Comparison of ENCODE assay signal across 27 cellular contexts in the genomic region with DNA sequence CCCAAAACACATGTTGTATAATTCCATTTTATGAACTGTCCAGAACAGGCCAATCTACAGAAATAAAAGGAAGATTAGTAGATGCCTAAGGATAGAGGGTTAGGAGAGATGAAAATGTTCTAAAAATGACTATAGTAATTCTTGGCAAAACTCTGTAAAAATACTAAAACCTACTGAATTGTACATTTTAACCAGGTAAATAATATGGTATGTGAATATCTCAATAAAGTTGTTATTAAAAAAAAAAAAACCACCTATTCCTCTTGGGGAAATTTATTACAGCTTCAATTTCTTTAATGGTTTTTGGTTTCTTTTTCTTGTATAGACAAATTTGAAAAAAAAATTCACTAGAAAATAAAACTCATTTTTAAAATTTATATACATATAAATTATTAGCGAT.
"Had no signal": no experiment of that assay in that cellular context is flagged by ENCODE, and none has a peak within 500 bp of the region (broad histone marks: within the 10 kb centered on the region; RNA-seq: fewer than 3 reads in every experiment).

No MANE protein-coding gene starts in this region.

- DNase-seq: activated CD4-positive, alpha-beta T cell treated with anti-CD3 and anti-CD28 coated beads, Interleukin-2, amount 10 ng/mL, durations not matched to agents 24 days and 14 days; activated CD4-positive, alpha-beta T cell treated with anti-CD3 and anti-CD28 coated beads, Interleukin-2, amount 50 U/mL, for 4 hours; activated CD8-positive, alpha-beta T cell treated with anti-CD3 and anti-CD28 coated beads for 36 hours; activated gamma-delta T cell treated with Interleukin-2 at 50 U/mL for 16 hours; activated naive CD4-positive, alpha-beta T cell treated with anti-CD3 and anti-CD28 coated beads for 36 hours; activated T-cell treated with anti-CD3 and anti-CD28 coated beads, Interleukin-2, amount 50 U/mL, for 1 hour; adrenal gland; body of pancreas; central memory CD4-positive, alpha-beta T cell; Kasumi-1; MG63; NCI-H1048; NCI-H1105 treated with DMSO at 0.1 percent for 48 hours; NCI-H1436; NCI-H1694; NCI-H1930; NCI-H2081 treated with DMSO at 0.1 percent for 48 hours; NCI-H345; NCI-H524 treated with DMSO at 0.1 percent for 48 hours; SHP77; SJCRH30; T1000 had no signal

- FAIRE-seq: astrocyte had no signal

- H3K4me3 ChIP-seq: adrenal gland, body of pancreas, breast epithelium, MG63, SJCRH30, SK-N-MC had no signal

- H3K36me3 ChIP-seq: breast epithelium, MG63 had no signal

- H3K9me3 ChIP-seq: adrenal gland, body of pancreas, breast epithelium, MG63, SJCRH30 had no signal

- ATAC-seq: activated CD8-positive, alpha-beta T cell treated with anti-CD3 and anti-CD28 coated beads for 36 hours; activated naive CD4-positive, alpha-beta T cell treated with anti-CD3 and anti-CD28 coated beads, Interleukin-2, amount 50 U/mL, for 72 hours; body of pancreas; Panc1 had no signal

- H3K27me3 ChIP-seq: adrenal gland, body of pancreas, breast epithelium, MG63, SJCRH30 had no signal

- H3K4me1 ChIP-seq: body of pancreas, breast epithelium, SJCRH30 had no signal

- H3K27ac ChIP-seq: adrenal gland, body of pancreas, breast epithelium, SJCRH30, SK-N-MC had no signal
